In genomic region chr10:50578949-50579348, GRCh38 we compare ENCODE assay signal across 21 cellular contexts. TPM values are rescaled to one million over a fixed set of nuclear protein-coding genes. Genes with fewer than 3 reads are reported as not detected.
DNase-seq lines count a peak whose midpoint lies in the region; FAIRE-seq and TF ChIP-seq lines count a peak whose summit lies in the region.
"Had no signal": no experiment of that assay in that cellular context is flagged by ENCODE, and none has a peak within 500 bp of the region (broad histone marks: within the 10 kb centered on the region; RNA-seq: fewer than 3 reads in every experiment).

No MANE protein-coding gene starts in this region.

- WGBS in hepatocyte (ENCODE audit: low lambda C conversion rate, missing lambda C conversion rate), result 94% methylated on average over 2 of the region's 2 CpGs
- WGBS in thyroid gland, 2 donors, result 92 to 98% methylated on average over 2 of the region's 2 CpGs

- no peak for TF ChIP-seq CTCF in VCaP (conservative IDR thresholded peaks at IDR 0.05)
- no peak for TF ChIP-seq CTCF in hepatocyte (IDR thresholded peaks at IDR 0.05; ENCODE audit: poor library complexity)
- TF ChIP-seq CTCF in thyroid gland (IDR thresholded peaks at IDR 0.05), result no peak
- no peak for TF ChIP-seq CTCF in GM13976 (IDR thresholded peaks at IDR 0.05; ENCODE audit: borderline replicate concordance, control extremely low read depth, extremely low read depth, insufficient read depth, missing control alignments)

- peak overlapping the region; percentile 100 for H3K27ac ChIP-seq in VCaP
- H3K27ac ChIP-seq in hepatocyte, result peak overlapping the region; percentile 62
- peak overlapping the region; percentile 66 to 90 (median 71) for H3K27ac ChIP-seq in thyroid gland
- H3K27ac ChIP-seq: Peyer's patch, SJSA1 had no signal

- H3K4me3 ChIP-seq in hepatocyte (no peak overlapping the region), thyroid gland (replicated peaks in 1 of 3) (no peak overlapping the region)
- H3K4me3 ChIP-seq: MG63, Peyer's patch, SJSA1 had no signal

- H3K36me3 ChIP-seq in hepatocyte (replicated peaks; ENCODE audit: insufficient read depth, low read depth), result no peaks in the 10 kb centered on the region
- no peaks in the 10 kb centered on the region for H3K36me3 ChIP-seq in thyroid gland
- H3K36me3 ChIP-seq: MG63, Peyer's patch, SJSA1 had no signal

- H3K79me2 ChIP-seq in hepatocyte, result peaks cover 55% of the 10 kb centered on the region

- H2AFZ ChIP-seq in hepatocyte, result no peak overlapping the region

- no peaks in the 10 kb centered on the region for H4K20me1 ChIP-seq in hepatocyte (ENCODE audit: insufficient read depth, poor library complexity, severe bottlenecking)

- TF ChIP-seq POLR2A in thyroid gland (IDR thresholded peaks at IDR 0.05), result no peak

- peak; percentile 53 for FAIRE-seq in G401.6 (lab: Jason Lieb, UNC)

- in situ Hi-C loops in GM13976 (cut with MboI; ENCODE audit: low sequenced_read_pairs, unreplicated experiment), result no loop called here

- H3K4me2 ChIP-seq in hepatocyte, result peak overlapping the region; percentile 55

- DNase-seq in hepatocyte (ENCODE audit: low spot score) (no peak), thyroid gland (no peak), NK-92 (lab: John Stamatoyannopoulos, UW; ENCODE audit: unreplicated experiment) (no peak), GM13976 (ENCODE audit: low spot score) (no peak), GM19238 (ENCODE audit: insufficient read length, low spot score) (no peak)
- DNase-seq: CD4-positive, CD25-positive, alpha-beta regulatory T cell; DMS153; GF-D8; H7; Karpas-422; MG63; NCI-H1417; NCI-H1694 treated with DMSO at 0.1 percent for 48 hours; NCI-H2107; NCI-H510A treated with DMSO at 0.1 percent for 48 hours; NCI-H748 treated with DMSO at 0.1 percent for 48 hours; NK-92 treated with Interleukin-12 subunit alpha and Interleukin-12 subunit beta, amount 100 ng/mL, for 24 hours; Peyer's patch had no signal

- no peaks in the 10 kb centered on the region for H3K27me3 ChIP-seq in hepatocyte
- no peaks in the 10 kb centered on the region for H3K27me3 ChIP-seq in thyroid gland
- H3K27me3 ChIP-seq: MG63, Peyer's patch, SJSA1 had no signal

- no peaks in the 10 kb centered on the region for H3K9me3 ChIP-seq in hepatocyte (ENCODE audit: low read depth)
- no peaks in the 10 kb centered on the region for H3K9me3 ChIP-seq in thyroid gland
- H3K9me3 ChIP-seq: Peyer's patch, SJSA1 had no signal

- no peaks in the 10 kb centered on the region for H3K9me2 ChIP-seq in hepatocyte (replicated peaks; ENCODE audit: insufficient read depth)

- intact Hi-C loops in thyroid gland (cut with DNase I), result no loop called here

- H3K4me1 ChIP-seq in hepatocyte (ENCODE audit: insufficient read depth) (peaks cover 34% of the 10 kb centered on the region), thyroid gland (peaks cover 65 to 67% of the 10 kb centered on the region in 2 donors)

RNA-seq across cellular contexts. Expression of gene SGMS1, which starts 44.8 kb away (rescaled TPM):
- 62.3 and 87.8 TPM in 2 replicates for total RNA-seq in hepatocyte
- polyA plus RNA-seq in hepatocyte, result 28.1 and 35.1 TPM in 2 replicates
- 10 to 100 TPM; 80.8 to 98.9 (median 90.7) TPM for total RNA-seq in thyroid gland
